ENCODE assay signal across 8 cellular contexts in genomic region chr18:24271381-24272331, GRCh38.
A peak's percentile ranks its signal among the peaks of the same experiment; 100 is the strongest.
DNase-seq lines count a peak whose midpoint lies in the region; ATAC-seq and TF ChIP-seq lines count a peak whose summit lies in the region.

No MANE protein-coding gene starts in this region.

- ATAC-seq in activated CD8-positive, alpha-beta T cell treated with anti-CD3 and anti-CD28 coated beads for 36 hours: peak; percentile 88
- ATAC-seq in thoracic aorta (ENCODE audit: insufficient number of reproducible peaks, low FRiP score, low read depth) (peak; percentile 47), HG03342 (IDR thresholded peaks at IDR 0.05; ENCODE audit: unreplicated experiment) (no peak)

- H3K4me3 ChIP-seq in muscle layer of colon (ENCODE audit: low read depth in 1 of 2, low read length in 2 of 2): peak overlapping the region; percentile 47 to 92
- H3K4me3 ChIP-seq in thoracic aorta: peak overlapping the region; percentile 89

- H3K36me3 ChIP-seq in muscle layer of colon (ENCODE audit: insufficient read depth, low read length): no peaks in the 10 kb centered on the region
- H3K36me3 ChIP-seq in thoracic aorta: no peaks in the 10 kb centered on the region

- H3K27ac Mint-ChIP-seq in activated naive CD4-positive, alpha-beta T cell treated with anti-CD3 and anti-CD28 coated beads, Interleukin-2, amount 10 ng/mL, durations not matched to agents 7 days and 5 days: no peak overlapping the region
- H3K27ac Mint-ChIP-seq in activated CD8-positive, alpha-beta T cell treated with anti-CD3 and anti-CD28 coated beads for 36 hours: no peak overlapping the region

- H3K36me3 Mint-ChIP-seq in activated naive CD4-positive, alpha-beta T cell treated with anti-CD3 and anti-CD28 coated beads, Interleukin-2, amount 10 ng/mL, durations not matched to agents 7 days and 5 days: no peaks in the 10 kb centered on the region
- no peaks in the 10 kb centered on the region for H3K36me3 Mint-ChIP-seq in activated CD8-positive, alpha-beta T cell treated with anti-CD3 and anti-CD28 coated beads for 36 hours (ENCODE audit: low read depth)

- intact Hi-C loops in activated CD8-positive, alpha-beta T cell treated with anti-CD3 and anti-CD28 coated beads for 36 hours (cut with micrococcal nuclease): no loop called here

- POLR2A ChIA-PET in activated CD8-positive, alpha-beta T cell treated with anti-CD3 and anti-CD28 coated beads for 36 hours (lab: Charles Lee): no interaction called here

- no peaks in the 10 kb centered on the region for H3K9me3 Mint-ChIP-seq in activated naive CD4-positive, alpha-beta T cell treated with anti-CD3 and anti-CD28 coated beads, Interleukin-2, amount 10 ng/mL, durations not matched to agents 7 days and 5 days
- H3K9me3 Mint-ChIP-seq in activated CD8-positive, alpha-beta T cell treated with anti-CD3 and anti-CD28 coated beads for 36 hours: no peaks in the 10 kb centered on the region

- H3K4me1 ChIP-seq in muscle layer of colon (ENCODE audit: insufficient read depth, low read length): peaks cover 22% of the 10 kb centered on the region
- peaks cover 5 to 13% of the 10 kb centered on the region in 2 donors for H3K4me1 ChIP-seq in thoracic aorta (ENCODE audit: control insufficient read depth in 1 of 2, low read depth in 2 of 2)

- peaks cover 56% of the 10 kb centered on the region for H3K27me3 Mint-ChIP-seq in activated naive CD4-positive, alpha-beta T cell treated with anti-CD3 and anti-CD28 coated beads, Interleukin-2, amount 10 ng/mL, durations not matched to agents 7 days and 5 days
- peaks cover 32% of the 10 kb centered on the region for H3K27me3 Mint-ChIP-seq in activated CD8-positive, alpha-beta T cell treated with anti-CD3 and anti-CD28 coated beads for 36 hours

- peak; percentile 51 for DNase-seq in activated naive CD4-positive, alpha-beta T cell treated with anti-CD3 and anti-CD28 coated beads, Interleukin-2, amount 10 ng/mL, durations not matched to agents 7 days and 5 days
- no peak for DNase-seq in activated naive CD4-positive, alpha-beta T cell (lab: John Stamatoyannopoulos, UW)
- DNase-seq in NCI-H1092 treated with DMSO at 0.1 percent for 48 hours (lab: John Stamatoyannopoulos, UW) (peak; percentile 78), fibroblast of peridontal ligament (ENCODE audit: extremely low read depth) (peak; percentile 67), thoracic aorta (ENCODE audit: low spot score) (no peak)
- DNase-seq in activated CD8-positive, alpha-beta T cell treated with anti-CD3 and anti-CD28 coated beads for 36 hours: peak; percentile 44

- H3K4me1 Mint-ChIP-seq in activated naive CD4-positive, alpha-beta T cell treated with anti-CD3 and anti-CD28 coated beads, Interleukin-2, amount 10 ng/mL, durations not matched to agents 7 days and 5 days: peaks cover 3% of the 10 kb centered on the region
- H3K4me1 Mint-ChIP-seq in activated CD8-positive, alpha-beta T cell treated with anti-CD3 and anti-CD28 coated beads for 36 hours (ENCODE audit: low read depth): peaks cover 2% of the 10 kb centered on the region

- H3K4me3 Mint-ChIP-seq in activated naive CD4-positive, alpha-beta T cell treated with anti-CD3 and anti-CD28 coated beads, Interleukin-2, amount 10 ng/mL, durations not matched to agents 7 days and 5 days: peak overlapping the region; percentile 68
- peak overlapping the region; percentile 57 for H3K4me3 Mint-ChIP-seq in activated CD8-positive, alpha-beta T cell treated with anti-CD3 and anti-CD28 coated beads for 36 hours

- TF ChIP-seq CTCF in activated CD8-positive, alpha-beta T cell treated with anti-CD3 and anti-CD28 coated beads for 36 hours (IDR thresholded peaks at IDR 0.05): no peak
- no peak for TF ChIP-seq CTCF in thoracic aorta (IDR thresholded peaks at IDR 0.05)

- peak overlapping the region; percentile 87 for H3K27ac ChIP-seq in muscle layer of colon (ENCODE audit: low read depth, low read length)
- H3K27ac ChIP-seq in thoracic aorta: peak overlapping the region; percentile 75 to 81

- H3K9me3 ChIP-seq in muscle layer of colon (ENCODE audit: low read length) (no peaks in the 10 kb centered on the region), thoracic aorta (peaks cover 5% of the 10 kb centered on the region)

- H3K9ac ChIP-seq in muscle layer of colon (ENCODE audit: low read length): peak overlapping the region; percentile 55

- CTCF ChIA-PET in activated naive CD4-positive, alpha-beta T cell treated with anti-CD3 and anti-CD28 coated beads, Interleukin-2, amount 10 ng/mL, durations not matched to agents 7 days and 5 days (lab: Charles Lee): no interaction called here
- CTCF ChIA-PET in activated CD8-positive, alpha-beta T cell treated with anti-CD3 and anti-CD28 coated beads for 36 hours (lab: Charles Lee): no interaction called here

- H3K27me3 ChIP-seq in muscle layer of colon (ENCODE audit: control insufficient read depth in 1 of 2, insufficient read depth in 2 of 2, low read length in 2 of 2): no peaks in the 10 kb centered on the region
- H3K27me3 ChIP-seq in thoracic aorta (replicated peaks; ENCODE audit: insufficient read depth): no peaks in the 10 kb centered on the region

Comparison
In these comparisons a context has a peak if more than half of its experiments do, and no peak if none do; other contexts are left out.
1. DNase-seq: peak in activated naive CD4-positive, alpha-beta T cell treated with anti-CD3 and anti-CD28 coated beads, Interleukin-2, amount 10 ng/mL, durations not matched to agents 7 days and 5 days (single experiment), NCI-H1092 treated with DMSO at 0.1 percent for 48 hours (single experiment), activated CD8-positive, alpha-beta T cell treated with anti-CD3 and anti-CD28 coated beads for 36 hours (single experiment) and fibroblast of peridontal ligament (single experiment); none in activated naive CD4-positive, alpha-beta T cell (0 of 4) and thoracic aorta (single experiment).